Comparison of ENCODE assay signal across 14 cellular contexts in genomic region chr5:93602261-93603149, GRCh38. TPM values are rescaled to one million over a fixed set of nuclear protein-coding genes. Genes with fewer than 3 reads are reported as not detected.
DNase-seq lines count a peak whose midpoint lies in the region; ATAC-seq and TF ChIP-seq lines count a peak whose summit lies in the region.
"Had no signal": no experiment of that assay in that cellular context is flagged by ENCODE, and none has a peak within 500 bp of the region (broad histone marks: within the 10 kb centered on the region; RNA-seq: fewer than 3 reads in every experiment).

No MANE protein-coding gene starts in this region.

- peaks cover 29% of the 10 kb centered on the region for H3K27me3 ChIP-seq in ascending aorta
- H3K27me3 ChIP-seq: testis had no signal

- intact Hi-C loops in ascending aorta (cut with DNase I), result no loop called here

- H3K4me1 ChIP-seq in ascending aorta, result peaks cover 2% of the 10 kb centered on the region in 2 donors
- H3K4me1 ChIP-seq: testis had no signal

- no peak overlapping the region for H3K27ac ChIP-seq in ascending aorta
- H3K27ac ChIP-seq: cardiac muscle cell, psoas muscle, testis had no signal

- TF ChIP-seq CTCF in choroid plexus epithelial cell (conservative IDR thresholded peaks at IDR 0.05; ENCODE audit: low read depth, low read length) (no peak), ascending aorta (IDR thresholded peaks at IDR 0.05) (no peak)

- peak; percentile 18 for DNase-seq in AG08396 (ENCODE audit: low spot score)
- peak; percentile 70 for DNase-seq in NCI-H1105 treated with DMSO at 0.1 percent for 48 hours (lab: John Stamatoyannopoulos, UW)
- DNase-seq in choroid plexus epithelial cell (ENCODE audit: low read depth), result peak; percentile 64
- DNase-seq in memory B cell (ENCODE audit: low spot score in 2 of 2), result no peak
- no peak for DNase-seq in hepatic stellate cell (ENCODE audit: low spot score)
- DNase-seq in ACHN, result no peak
- DNase-seq in ascending aorta (ENCODE audit: low spot score in 2 of 2), result no peak
- no peak for DNase-seq in SK-N-DZ (ENCODE audit: low spot score)
- DNase-seq: GF-D8, NCI-H2029, psoas muscle, T1000, testis had no signal

- peaks cover 2% of the 10 kb centered on the region for H3K36me3 Mint-ChIP-seq in memory B cell

- ATAC-seq in memory B cell (ENCODE audit: low read depth), result no peak
- ATAC-seq: psoas muscle had no signal

- H3K9me3 Mint-ChIP-seq in memory B cell, result peaks cover 3% of the 10 kb centered on the region

- in situ Hi-C loops in ACHN (cut with HindIII; ENCODE audit: low pct_ligation_motif_present, low pct_unique_long_range_greater_than_20kb, low sequenced_read_pairs), result loop anchor here (25.0 kb wide), 1 partner anchor 210 kb away; no protein-coding TSS in a partner anchor

- H3K36me3 ChIP-seq in ascending aorta, result no peaks in the 10 kb centered on the region
- H3K36me3 ChIP-seq: cardiac muscle cell had no signal

- H3K27ac Mint-ChIP-seq in memory B cell, result peak overlapping the region; percentile 46

- H3K4me3 ChIP-seq in choroid plexus epithelial cell (ENCODE audit: low read depth, low read length) (peak overlapping the region; percentile 53), ascending aorta (no peak overlapping the region)
- H3K4me3 ChIP-seq: cardiac muscle cell, psoas muscle, testis had no signal

- H3K4me1 Mint-ChIP-seq in memory B cell, result peaks cover 5% of the 10 kb centered on the region

- H3K4me3 Mint-ChIP-seq in memory B cell, result no peak overlapping the region

- H3K9me3 ChIP-seq in ascending aorta, result no peaks in the 10 kb centered on the region
- H3K9me3 ChIP-seq: psoas muscle, testis had no signal

- peaks cover 29% of the 10 kb centered on the region for H3K27me3 Mint-ChIP-seq in memory B cell

RNA-seq across cellular contexts. Expression of gene NR2F1, which starts 19.5 kb away (rescaled TPM):
- 8.0 TPM for total RNA-seq in ascending aorta
- 2.9 and 6.9 TPM in 2 replicates for polyA plus RNA-seq in SK-N-DZ (2014; cell fraction: cytosol; rRNA removed)
- 1.4 and 9.1 TPM in 2 replicates for polyA plus RNA-seq in SK-N-DZ (2014; cell fraction: nucleus; rRNA removed)

RNA-seq across cellular contexts. Expression of gene NR2F1-AS1, which starts 21.5 kb away (rescaled TPM):
- 0.85 TPM for total RNA-seq in ascending aorta
- 0.21 and 0.24 TPM in 2 replicates for polyA plus RNA-seq in SK-N-DZ (2014; cell fraction: cytosol; rRNA removed)
- 2.0 TPM in 1 of 2 replicates, not detected in the other for polyA plus RNA-seq in SK-N-DZ (2014; cell fraction: nucleus; rRNA removed)

Comparison
In these comparisons a context has a peak if more than half of its experiments do, and no peak if none do; other contexts are left out.
1. DNase-seq: peak in AG08396 (single experiment), NCI-H1105 treated with DMSO at 0.1 percent for 48 hours (single experiment) and choroid plexus epithelial cell (single experiment); none in memory B cell (0 of 2), hepatic stellate cell (single experiment), ACHN (single experiment), ascending aorta (0 of 2) and SK-N-DZ (single experiment).